9 cellular contexts compared by ENCODE assay signal in the genomic region with DNA sequence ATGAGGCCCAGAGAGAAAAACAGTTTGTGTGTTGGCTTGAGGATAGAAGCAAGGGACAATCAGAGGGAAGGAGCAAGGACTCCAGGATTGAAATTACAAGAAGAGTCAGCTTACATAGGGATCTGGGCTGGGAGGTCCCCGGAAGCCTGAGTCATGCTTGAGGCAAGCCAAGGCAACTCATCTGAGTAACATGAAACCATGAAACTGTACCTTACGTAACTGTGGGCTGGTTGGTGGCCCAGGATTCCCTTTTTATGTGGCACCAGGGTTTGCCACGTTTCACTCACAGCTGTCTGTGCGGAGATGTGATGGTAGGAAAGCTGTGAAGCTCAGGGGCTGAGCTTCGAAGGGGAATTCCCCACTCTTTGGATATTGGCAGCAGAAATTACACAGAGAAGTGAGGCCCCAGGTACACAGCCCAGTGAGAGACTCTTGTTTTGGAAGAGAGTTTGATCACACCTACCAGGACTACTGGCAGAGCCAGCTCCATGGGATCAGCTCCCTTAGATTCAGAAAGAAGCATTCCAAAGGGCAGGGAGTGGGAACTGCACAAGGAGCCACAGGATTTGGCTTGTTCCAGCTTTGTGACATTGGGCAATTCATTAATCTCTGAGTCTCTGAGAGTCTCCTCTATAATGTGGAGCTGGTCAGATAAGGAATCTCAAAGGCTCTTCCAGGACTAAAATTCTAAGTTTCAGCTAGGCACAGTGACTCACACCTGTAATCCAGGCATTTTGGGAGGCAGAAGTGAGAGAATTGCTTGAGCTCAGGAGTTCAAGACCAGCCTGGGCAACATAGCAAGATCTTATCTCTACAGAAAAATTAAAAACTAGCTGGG. TPM values are rescaled to one million over a fixed set of nuclear protein-coding genes. Genes with fewer than 3 reads are reported as not detected.
DNase-seq lines count a peak whose midpoint lies in the region; ATAC-seq and TF ChIP-seq lines count a peak whose summit lies in the region.
"Had no signal": no experiment of that assay in that cellular context is flagged by ENCODE, and none has a peak within 500 bp of the region (broad histone marks: within the 10 kb centered on the region; RNA-seq: fewer than 3 reads in every experiment).

No MANE protein-coding gene starts in this region.

- no peak for TF ChIP-seq CTCF in left ventricle myocardium inferior (IDR thresholded peaks at IDR 0.05; ENCODE audit: borderline replicate concordance)

- H3K27ac ChIP-seq in left ventricle myocardium inferior (replicated peaks) = peak overlapping the region; percentile 56

- H3K4me1 ChIP-seq in left ventricle myocardium inferior = peaks cover 23% of the 10 kb centered on the region

- H3K36me3 ChIP-seq in left ventricle myocardium inferior = no peaks in the 10 kb centered on the region

- no peak overlapping the region for H3K4me3 ChIP-seq in left ventricle myocardium inferior

- no peaks in the 10 kb centered on the region for H3K9me3 ChIP-seq in left ventricle myocardium inferior (replicated peaks)

- intact Hi-C loops in left ventricle myocardium inferior (cut with micrococcal nuclease) = no loop called here

- no peaks in the 10 kb centered on the region for H3K27me3 ChIP-seq in left ventricle myocardium inferior (ENCODE audit: low read depth)

- DNase-seq in NCI-H1694 treated with DMSO at 0.1 percent for 48 hours (lab: John Stamatoyannopoulos, UW) (peak; percentile 8), NCI-H1694 (lab: John Stamatoyannopoulos, UW) (no peak), NCI-H460 (ENCODE audit: extremely low read depth, low read depth) (peak; percentile 85), left ventricle myocardium inferior (no peak), HUDEP-2 (lab: John Stamatoyannopoulos, UW; ENCODE audit: unreplicated experiment in 76 of 76) (no peak)
- peak; percentile 82 to 84 for DNase-seq in activated T-cell treated with anti-CD3 and anti-CD28 coated beads, Interleukin-2, amount 50 U/mL, for 48 hours
- DNase-seq in stimulated activated CD4-positive, alpha-beta T cell treated with anti-CD3 and anti-CD28 coated beads, Interleukin-4, amount 100 ng/mL, for 4 hours = peak; percentile 19 to 48

- no peak for ATAC-seq in HG03175 (IDR thresholded peaks at IDR 0.05; ENCODE audit: unreplicated experiment)

RNA-seq across cellular contexts. Expression of a gene that starts 7.8 kb away (rescaled TPM):
- total RNA-seq in NCI-H460 (2014; rRNA removed; shearing (Covaris generic)) = not detected in 2 replicates
- not detected in 2 replicates for polyA plus RNA-seq in NCI-H460 (2014; cell fraction: nucleus; rRNA removed)
- total RNA-seq in left ventricle myocardium inferior = 201 TPM
- total RNA-seq: subcutaneous adipose tissue had no signal

Comparison
In these comparisons a context has a peak if more than half of its experiments do, and no peak if none do; other contexts are left out.
1. DNase-seq: peak in NCI-H1694 treated with DMSO at 0.1 percent for 48 hours (single experiment), NCI-H460 (single experiment), activated T-cell treated with anti-CD3 and anti-CD28 coated beads, Interleukin-2, amount 50 U/mL, for 48 hours (2 of 2) and stimulated activated CD4-positive, alpha-beta T cell treated with anti-CD3 and anti-CD28 coated beads, Interleukin-4, amount 100 ng/mL, for 4 hours (2 of 2); none in NCI-H1694 (single experiment), left ventricle myocardium inferior (single experiment) and HUDEP-2 (0 of 76).
2. RNA of a gene that starts 7.8 kb away (total RNA-seq): 201 TPM in left ventricle myocardium inferior (single experiment); not detected in NCI-H460; every median in the first group is over 100 times any median in the second.